In genomic region chr22:42834177-42834949, GRCh38 we compare ENCODE assay signal across 1 cellular context.
TF ChIP-seq lines count a peak whose summit lies in the region.

No MANE protein-coding gene starts in this region.

TF ChIP-seq in GM12878, 131 proteins besides CTCF, POLR2A, EP300 and RAD21 (continued from another document):
- peak; percentile 55; the same call in 1 of the 2 replicates for TF ChIP-seq ZNF687 (IDR thresholded peaks at IDR 0.05)
- no peak for TF ChIP-seq PML (IDR thresholded peaks at IDR 0.05; ENCODE audit: low read length)
- no peak for TF ChIP-seq WRNIP1 (IDR thresholded peaks at IDR 0.05; ENCODE audit: borderline replicate concordance, low read depth, low read length)
- no peak for TF ChIP-seq TAF1 (IDR thresholded peaks at IDR 0.05; ENCODE audit: borderline replicate concordance, low read depth, low read length)
- peak; percentile 59; the same call in 1 of the 2 replicates for TF ChIP-seq MEF2A (IDR thresholded peaks at IDR 0.05; ENCODE audit: insufficient read depth, low read depth, low read length)
- TF ChIP-seq MYB (IDR thresholded peaks at IDR 0.05; ENCODE audit: borderline replicate concordance, low read depth, low read length) = no peak
- no peak for TF ChIP-seq CHD2 (IDR thresholded peaks at IDR 0.05; ENCODE audit: borderline replicate concordance, low read depth, low read length)
- peak; percentile 53 for TF ChIP-seq RUNX3 (IDR thresholded peaks at IDR 0.05; ENCODE audit: low read length)
- TF ChIP-seq ZNF24 (IDR thresholded peaks at IDR 0.05) = no peak
